17 cellular contexts compared by ENCODE assay signal in the genomic region with DNA sequence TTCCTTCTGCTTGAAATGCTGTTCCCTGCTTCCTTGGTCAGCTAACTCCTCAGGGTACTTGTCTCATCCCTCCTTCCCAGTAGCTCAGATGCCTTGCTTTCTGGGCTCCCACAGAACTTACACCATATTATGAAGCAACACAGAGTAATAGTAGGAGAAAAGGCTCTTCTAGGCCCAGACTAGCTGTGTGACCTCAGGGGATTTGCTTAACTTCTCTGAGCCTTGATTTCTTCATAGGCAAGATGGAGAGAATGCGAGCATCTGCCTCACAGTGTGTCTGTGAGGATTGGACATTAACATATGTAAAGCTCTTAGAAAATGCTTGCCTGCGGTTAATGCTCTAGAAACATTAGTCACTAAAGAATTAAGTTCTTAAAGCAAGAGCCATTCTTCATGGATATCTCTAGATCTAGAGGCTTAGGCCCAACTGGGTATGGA. TPM values are rescaled to one million over a fixed set of nuclear protein-coding genes. Genes with fewer than 3 reads are reported as not detected.
DNase-seq lines count a peak whose midpoint lies in the region; ATAC-seq and TF ChIP-seq lines count a peak whose summit lies in the region.
"Had no signal": no experiment of that assay in that cellular context is flagged by ENCODE, and none has a peak within 500 bp of the region (broad histone marks: within the 10 kb centered on the region; RNA-seq: fewer than 3 reads in every experiment).

No MANE protein-coding gene starts in this region.

- H3K27me3 Mint-ChIP-seq in CD8-positive, alpha-beta memory T cell = no peaks in the 10 kb centered on the region
- H3K27me3 Mint-ChIP-seq: CD4-positive, alpha-beta T cell had no signal

- H3K27ac Mint-ChIP-seq in CD8-positive, alpha-beta memory T cell = no peak overlapping the region
- H3K27ac Mint-ChIP-seq: activated CD4-positive, alpha-beta memory T cell treated with anti-CD3 and anti-CD28 coated beads, Interleukin-2, amount 10 ng/mL, durations not matched to agents 7 days and 5 days; activated T-helper 2 cell treated with anti-CD3 and anti-CD28 coated beads, Interferon-gamma antibody, Interleukin-2, Interleukin-4, amounts not matched to agents 10 μg/mL and 5 μg/mL and 100 μg/mL, durations not matched to agents 14 hours and 24 hours and 36 hours had no signal

- intact Hi-C loops in OCI-LY7 (cut with micrococcal nuclease; ENCODE audit: unreplicated experiment) = loop anchor here (1.0 to 5.0 kb wide), 2 partner anchors 9 to 266 kb away; no protein-coding TSS in a partner anchor

- no peak for TF ChIP-seq EP300 in gastroesophageal sphincter (IDR thresholded peaks at IDR 0.05)

- H3K27me3 ChIP-seq in gastroesophageal sphincter (no peaks in the 10 kb centered on the region), skeletal muscle tissue (ENCODE audit: control insufficient read depth in 3 of 3, insufficient read depth in 3 of 3, low read length in 3 of 3) (no peaks in the 10 kb centered on the region)
- H3K27me3 ChIP-seq in CD8-positive, alpha-beta memory T cell (ENCODE audit: insufficient read depth, low read length, poor library complexity, severe bottlenecking) = no peaks in the 10 kb centered on the region
- H3K27me3 ChIP-seq: hepatocyte had no signal

- H2AFZ ChIP-seq in OCI-LY7 (ENCODE audit: low read length) = peak overlapping the region; percentile 62; the same call in 1 of the 2 replicates
- H2AFZ ChIP-seq: hepatocyte had no signal

- H3K4me3 Mint-ChIP-seq in CD8-positive, alpha-beta memory T cell = no peak overlapping the region
- H3K4me3 Mint-ChIP-seq: activated CD4-positive, alpha-beta memory T cell treated with anti-CD3 and anti-CD28 coated beads, Interleukin-2, amount 10 ng/mL, durations not matched to agents 7 days and 5 days; CD4-positive, alpha-beta T cell had no signal

- peaks cover 37% of the 10 kb centered on the region; the same call in 1 of the 2 replicates for H3K79me2 ChIP-seq in OCI-LY7 (ENCODE audit: insufficient read depth, low read depth, low read length)
- H3K79me2 ChIP-seq: hepatocyte had no signal

- no TSS peak for BruUV-seq in OCI-LY7 (replicated peaks; lab: Mats Ljungman, UMichigan)

- no peak for TF ChIP-seq POLR2A in gastroesophageal sphincter (IDR thresholded peaks at IDR 0.05)

- no peaks in the 10 kb centered on the region for H3K9me3 Mint-ChIP-seq in CD8-positive, alpha-beta memory T cell
- H3K9me3 Mint-ChIP-seq: activated CD4-positive, alpha-beta memory T cell treated with anti-CD3 and anti-CD28 coated beads, Interleukin-2, amount 10 ng/mL, durations not matched to agents 7 days and 5 days; activated T-helper 2 cell treated with anti-CD3 and anti-CD28 coated beads, Interferon-gamma antibody, Interleukin-2, Interleukin-4, amounts not matched to agents 10 μg/mL and 5 μg/mL and 100 μg/mL, durations not matched to agents 14 hours and 24 hours and 36 hours; CD4-positive, alpha-beta T cell had no signal

- 93 to 100% methylated on average over 2 of the region's 2 CpGs for WGBS in gastroesophageal sphincter (ENCODE audit: low coverage in 1 of 2), 2 donors

- H3K36me3 ChIP-seq in OCI-LY7 (ENCODE audit: insufficient read depth, low read length) = no peaks in the 10 kb centered on the region
- H3K36me3 ChIP-seq in gastroesophageal sphincter = no peaks in the 10 kb centered on the region
- H3K36me3 ChIP-seq in skeletal muscle tissue (ENCODE audit: control insufficient read depth in 3 of 3, insufficient read depth in 3 of 3, low read length in 3 of 3) = no peaks in the 10 kb centered on the region
- H3K36me3 ChIP-seq in CD8-positive, alpha-beta memory T cell (ENCODE audit: insufficient read depth, low read length) = no peaks in the 10 kb centered on the region
- H3K36me3 ChIP-seq: prostate gland had no signal

- H3K4me1 Mint-ChIP-seq in CD8-positive, alpha-beta memory T cell = peaks cover 0 to 3% (median 0%) of the 10 kb centered on the region in 3 donors
- H3K4me1 Mint-ChIP-seq: activated CD4-positive, alpha-beta memory T cell treated with anti-CD3 and anti-CD28 coated beads, Interleukin-2, amount 10 ng/mL, durations not matched to agents 7 days and 5 days had no signal

- no peak for ATAC-seq in gastroesophageal sphincter
- no peak for ATAC-seq in GM18498 (IDR thresholded peaks at IDR 0.05; ENCODE audit: unreplicated experiment)
- no peak for ATAC-seq in GM18873 (IDR thresholded peaks at IDR 0.05; ENCODE audit: low FRiP score, unreplicated experiment)

- TF ChIP-seq CTCF in OCI-LY7 (conservative IDR thresholded peaks at IDR 0.05; ENCODE audit: low read length) (no peak), gastroesophageal sphincter (IDR thresholded peaks at IDR 0.05) (no peak)

- no peaks in the 10 kb centered on the region for H4K20me1 ChIP-seq in OCI-LY7 (ENCODE audit: insufficient read depth, low read length)

- peaks cover 58% of the 10 kb centered on the region for H3K4me1 ChIP-seq in OCI-LY7 (ENCODE audit: insufficient read depth, low read length, poor library complexity, severe bottlenecking)
- peaks cover 0 to 32% (median 0%) of the 10 kb centered on the region in 3 donors for H3K4me1 ChIP-seq in gastroesophageal sphincter
- peaks cover 9 to 15% (median 14%) of the 10 kb centered on the region in 3 donors for H3K4me1 ChIP-seq in skeletal muscle tissue (ENCODE audit: control insufficient read depth in 3 of 3, insufficient read depth in 3 of 3, low read length in 3 of 3)
- peaks cover 5% of the 10 kb centered on the region for H3K4me1 ChIP-seq in CD8-positive, alpha-beta memory T cell (ENCODE audit: insufficient read depth, low read length)
- H3K4me1 ChIP-seq: prostate gland had no signal

- H3K9ac ChIP-seq in skeletal muscle tissue (ENCODE audit: low read depth in 1 of 3, low read length in 3 of 3) = peak overlapping the region in 2 of 3 donors; percentile 16 to 24

- no peaks in the 10 kb centered on the region for H3K9me3 ChIP-seq in OCI-LY7 (ENCODE audit: low read length)
- no peaks in the 10 kb centered on the region for H3K9me3 ChIP-seq in gastroesophageal sphincter
- H3K9me3 ChIP-seq in skeletal muscle tissue (ENCODE audit: control insufficient read depth in 3 of 3, low read length in 3 of 3) = no peaks in the 10 kb centered on the region
- H3K9me3 ChIP-seq in CD8-positive, alpha-beta memory T cell (ENCODE audit: low read length) = no peaks in the 10 kb centered on the region
- H3K9me3 ChIP-seq: prostate gland had no signal

- peak overlapping the region; percentile 27; the same call in 1 of the 2 replicates for H3K4me3 ChIP-seq in GM08714 (ENCODE audit: low read length)
- H3K4me3 ChIP-seq in OCI-LY7 (ENCODE audit: low read depth, low read length, poor library complexity, severe bottlenecking) = peak overlapping the region; percentile 70
- peak overlapping the region in 1 of 2 donors; percentile 28 for H3K4me3 ChIP-seq in gastroesophageal sphincter
- H3K4me3 ChIP-seq in skeletal muscle tissue (ENCODE audit: low read length in 3 of 3) = peak overlapping the region in 1 of 3 donors; percentile 32
- H3K4me3 ChIP-seq in CD8-positive, alpha-beta memory T cell (ENCODE audit: low read length) = no peak overlapping the region
- H3K4me3 ChIP-seq: hepatocyte, lung, prostate gland had no signal

- CTCF ChIA-PET in OCI-LY7 (lab: Charles Lee; ENCODE audit: unreplicated experiment) = interaction anchor here (1.1 to 1.3 kb wide), 3 partner anchors 10 to 95 kb away, joined by 3 to 4 read pairs (median 4); no protein-coding TSS in a partner anchor
- CTCF ChIA-PET in CD8-positive, alpha-beta memory T cell (lab: Charles Lee) = interaction anchor here (0.8 to 3.6 kb wide), 4 partner anchors 9 to 109 kb away, joined by 3 to 11 read pairs (median 4); no protein-coding TSS in a partner anchor

- no peaks in the 10 kb centered on the region for H3K9me2 ChIP-seq in OCI-LY7 (ENCODE audit: insufficient read depth, low read length)

- H3K27ac ChIP-seq in OCI-LY7 (ENCODE audit: low read depth, low read length, poor library complexity, severe bottlenecking) = peak overlapping the region; percentile 86
- H3K27ac ChIP-seq in gastroesophageal sphincter = peak overlapping the region in 3 of 4 donors; percentile 27 to 69 (median 33)
- peak overlapping the region; percentile 23 for H3K27ac ChIP-seq in skeletal muscle tissue (ENCODE audit: low read depth, low read length)
- no peak overlapping the region for H3K27ac ChIP-seq in CD8-positive, alpha-beta memory T cell (ENCODE audit: low read depth, low read length)
- H3K27ac ChIP-seq: hepatocyte, prostate gland had no signal

- POLR2A ChIA-PET in OCI-LY7 (lab: Charles Lee) = interaction anchor here (0.5 to 1.8 kb wide), 8 partner anchors 10 to 97 kb away, joined by 3 to 5 read pairs (median 4); partner anchors contain the start of gene CEP95
- POLR2A ChIA-PET in CD8-positive, alpha-beta memory T cell (lab: Charles Lee) = interaction anchor here (0.9 kb wide), 1 partner anchor 91 kb away, joined by 4 read pairs; no protein-coding TSS in a partner anchor

- peak; percentile 30 for DNase-seq in OCI-LY7 (ENCODE audit: low spot score)
- no peak for DNase-seq in CD8-positive, alpha-beta memory T cell
- DNase-seq: activated CD4-positive, alpha-beta memory T cell treated with anti-CD3 and anti-CD28 coated beads, Interleukin-2, amount 10 ng/mL, durations not matched to agents 7 days and 5 days; CD4-positive, alpha-beta T cell; NCI-H1105 treated with DMSO at 0.1 percent for 48 hours; NCI-H526 treated with DMSO at 0.1 percent for 48 hours; stimulated activated CD4-positive, alpha-beta T cell treated with anti-CD3 and anti-CD28 coated beads, Interleukin-2, amount 100 ng/mL, for 48 hours; stimulated activated naive CD4-positive, alpha-beta T cell had no signal

- H3K4me2 ChIP-seq in OCI-LY7 (ENCODE audit: low read length) = peak overlapping the region; percentile 89

- no peaks in the 10 kb centered on the region for H3K36me3 Mint-ChIP-seq in CD8-positive, alpha-beta memory T cell

RNA-seq across cellular contexts. Expression of gene PECAM1, which starts 22.3 kb away (rescaled TPM):
- total RNA-seq in OCI-LY7 (2014; rRNA removed; shearing (Covaris generic)) = 14.1 and 16.6 TPM in 2 replicates
- total RNA-seq in OCI-LY7 (2022) = 25.8 and 28.4 TPM in 2 replicates
- 100 to 1,000 TPM in 2 of 4 donors, 10 to 100 TPM in 2; 33.8 to 219 (median 104) TPM for total RNA-seq in gastroesophageal sphincter
- total RNA-seq in skeletal muscle tissue = 57.9 TPM
- total RNA-seq in CD8-positive, alpha-beta memory T cell = 10 to 100 TPM; 42.7 to 45.7 TPM
- 130 TPM for polyA plus RNA-seq in CD8-positive, alpha-beta memory T cell

RNA-seq across cellular contexts. Expression of gene MILR1, which starts 36.0 kb away (rescaled TPM):
- total RNA-seq in OCI-LY7 (2014; rRNA removed; shearing (Covaris generic)) = 68.7 and 73.6 TPM in 2 replicates
- total RNA-seq in OCI-LY7 (2022) (92.2 and 101 TPM in 2 replicates), gastroesophageal sphincter (10 to 100 TPM in 1 of 4 donors, 1 to 10 TPM in 2, not detected in 1; 3.5 to 10.1 (median 7.3) TPM), skeletal muscle tissue (10.4 TPM)
- total RNA-seq in CD8-positive, alpha-beta memory T cell = under 1 TPM; 0.66 to 0.69 TPM
- polyA plus RNA-seq in CD8-positive, alpha-beta memory T cell = not detected
